Comparison of ENCODE assay signal across 12 cellular contexts in the genomic region with DNA sequence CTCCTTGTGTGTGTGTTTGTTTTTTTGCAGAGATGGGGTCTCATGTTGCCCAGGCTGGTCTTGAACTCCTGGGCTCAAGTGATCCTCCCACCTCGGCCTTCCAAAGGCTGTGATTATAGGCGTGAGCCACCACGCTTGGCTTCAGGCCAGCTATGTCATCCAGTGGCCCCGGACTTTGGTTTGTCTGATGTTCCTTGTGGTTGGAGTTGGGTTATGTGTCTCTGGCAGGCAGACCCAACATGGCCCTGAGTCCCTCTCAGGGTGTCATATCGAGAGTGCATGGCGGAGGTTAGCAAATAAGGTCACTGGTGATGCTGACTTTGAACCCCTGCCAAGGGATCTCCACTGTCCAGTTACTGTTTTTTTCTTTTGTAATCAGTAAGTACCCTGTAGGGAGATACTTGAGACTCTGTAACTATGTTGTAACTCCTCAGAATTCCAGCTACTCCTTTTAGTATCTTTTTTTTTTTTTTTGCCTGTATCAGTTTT. TPM values are rescaled to one million over a fixed set of nuclear protein-coding genes. Genes with fewer than 3 reads are reported as not detected.
A peak's percentile ranks its signal among the peaks of the same experiment; 100 is the strongest.
DNase-seq lines count a peak whose midpoint lies in the region; ATAC-seq lines count a peak whose summit lies in the region.
"Had no signal": no experiment of that assay in that cellular context is flagged by ENCODE, and none has a peak within 500 bp of the region (broad histone marks: within the 10 kb centered on the region; RNA-seq: fewer than 3 reads in every experiment).

No MANE protein-coding gene starts in this region.

- DNase-seq in EH (ENCODE audit: low read depth) (peak; percentile 13), RPMI7951 (ENCODE audit: low read depth) (peak; percentile 63), fibroblast of peridontal ligament (ENCODE audit: extremely low read depth) (peak; percentile 79), posterior vena cava (ENCODE audit: low spot score) (peak; percentile 88)
- no peak for DNase-seq in stimulated activated CD4-positive, alpha-beta T cell treated with anti-CD3 and anti-CD28 coated beads, Interleukin-1b, Interleukin-23, amount 100 ng/mL, for 48 hours
- DNase-seq: activated CD4-positive, CD25-positive, alpha-beta regulatory T cell treated with anti-CD3 and anti-CD28 coated beads, Interleukin-2, amount 50 U/mL, for 72 hours; amniotic stem cell; BE2C; NCI-H226 had no signal

- ATAC-seq in HG03354 (IDR thresholded peaks at IDR 0.05; ENCODE audit: poor library complexity, severe bottlenecking, unreplicated experiment) (no peak), GM18502 (IDR thresholded peaks at IDR 0.05; ENCODE audit: poor library complexity, unreplicated experiment) (no peak), GM19397 (IDR thresholded peaks at IDR 0.05; ENCODE audit: unreplicated experiment) (no peak)

- intact Hi-C loops in posterior vena cava (cut with DNase I), result no loop called here

RNA-seq across cellular contexts. Expression of a gene that starts 37.3 kb away (rescaled TPM):
- 59.4 and 72.9 TPM in 2 replicates for total RNA-seq in RPMI7951 (2014; rRNA removed; shearing (Covaris generic))
- 10 to 100 TPM; 68.2 to 68.8 TPM for total RNA-seq in posterior vena cava
